In genomic region chr4:47668256-47668655, GRCh38 we compare ENCODE assay signal across 8 cellular contexts.
"Had no signal": no experiment of that assay in that cellular context is flagged by ENCODE, and none has a peak within 500 bp of the region (broad histone marks: within the 10 kb centered on the region; RNA-seq: fewer than 3 reads in every experiment).

No MANE protein-coding gene starts in this region.

- DNase-seq: MG63, NCI-H1417 treated with DMSO at 0.1 percent for 48 hours, NCI-H1436 treated with DMSO at 0.1 percent for 48 hours, NCI-H187, NCI-H187 treated with DMSO at 0.1 percent for 48 hours, NCI-H2107, NCI-H510A had no signal

- H3K4me3 ChIP-seq: MG63 had no signal

- H3K27ac ChIP-seq: KMS-11 had no signal

- H3K36me3 ChIP-seq: MG63 had no signal

- H3K9me3 ChIP-seq: MG63 had no signal

- H3K27me3 ChIP-seq: MG63 had no signal
